Comparison of ENCODE assay signal across 10 cellular contexts in the genomic region with DNA sequence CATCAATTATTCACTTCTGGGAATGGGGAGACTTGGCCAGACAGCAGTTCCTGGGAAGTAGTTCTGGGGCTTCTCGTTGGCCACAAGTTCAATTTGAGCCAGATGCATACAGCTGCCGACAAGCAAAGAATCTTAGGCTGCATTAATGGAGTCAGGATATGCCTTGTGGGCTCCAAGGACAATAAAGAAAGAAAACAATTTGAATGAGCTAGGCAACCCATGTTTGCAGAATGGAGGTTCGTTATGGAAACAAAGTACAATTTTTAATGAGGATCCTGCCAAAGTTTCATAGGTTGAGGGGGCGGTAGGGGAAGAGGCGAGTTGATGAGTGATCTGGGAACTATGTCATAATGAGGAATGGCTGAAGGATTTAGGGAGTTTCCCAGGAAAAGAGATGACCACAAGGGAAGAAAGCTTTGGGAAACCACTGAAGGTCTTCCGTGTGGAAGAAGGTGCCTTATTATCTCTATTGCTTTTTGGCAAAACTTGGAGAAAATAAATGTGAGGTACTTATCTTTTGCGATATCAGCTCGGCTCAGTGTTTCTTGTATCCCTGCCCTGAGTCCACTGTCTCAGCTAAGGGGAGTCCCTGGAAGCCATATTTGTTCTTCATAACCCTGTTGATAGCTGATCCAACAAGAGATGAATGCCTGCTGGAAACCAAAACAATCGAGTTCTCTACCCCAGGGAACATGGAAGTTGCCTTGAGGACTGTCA.
DNase-seq lines count a peak whose midpoint lies in the region; FAIRE-seq and TF ChIP-seq lines count a peak whose summit lies in the region.
"Had no signal": no experiment of that assay in that cellular context is flagged by ENCODE, and none has a peak within 500 bp of the region (broad histone marks: within the 10 kb centered on the region; RNA-seq: fewer than 3 reads in every experiment).

No MANE protein-coding gene starts in this region.

- no peaks in the 10 kb centered on the region for H3K27me3 ChIP-seq in astrocyte (ENCODE audit: insufficient read depth, low read length)
- no peaks in the 10 kb centered on the region for H3K27me3 ChIP-seq in hepatocyte
- no peaks in the 10 kb centered on the region for H3K27me3 ChIP-seq in subcutaneous abdominal adipose tissue (ENCODE audit: control insufficient read depth in 5 of 5, insufficient read depth in 4 of 5, low read length in 5 of 5)
- H3K27me3 ChIP-seq: neutrophil had no signal

- H3K36me3 Mint-ChIP-seq in astrocyte (ENCODE audit: low read depth, unreplicated experiment) = no peaks in the 10 kb centered on the region

- H3K9me3 Mint-ChIP-seq in astrocyte (ENCODE audit: unreplicated experiment) = no peaks in the 10 kb centered on the region

- H3K9me3 ChIP-seq in astrocyte (ENCODE audit: insufficient read depth, low read depth, low read length) = no peaks in the 10 kb centered on the region
- no peaks in the 10 kb centered on the region for H3K9me3 ChIP-seq in hepatocyte (ENCODE audit: low read depth)
- H3K9me3 ChIP-seq in subcutaneous abdominal adipose tissue (ENCODE audit: control insufficient read depth in 5 of 5, low read length in 5 of 5) = no peaks in the 10 kb centered on the region
- H3K9me3 ChIP-seq: neutrophil had no signal

- TF ChIP-seq CTCF in astrocyte (IDR thresholded peaks at IDR 0.05; ENCODE audit: insufficient read depth, low read depth, low read length) = no peak
- TF ChIP-seq CTCF in hepatocyte (IDR thresholded peaks at IDR 0.05; ENCODE audit: poor library complexity) = no peak

- peak overlapping the region; percentile 100 for H3K27ac ChIP-seq in astrocyte (ENCODE audit: low read depth, low read length)
- H3K27ac ChIP-seq in hepatocyte = peak overlapping the region; percentile 14
- H3K27ac ChIP-seq in subcutaneous abdominal adipose tissue (ENCODE audit: low read depth, low read length) = peak overlapping the region; percentile 57
- H3K27ac ChIP-seq: neutrophil had no signal

- FAIRE-seq in astrocyte (lab: Jason Lieb, UNC) = peak; percentile 96

- H3K4me1 ChIP-seq in astrocyte (ENCODE audit: insufficient read depth, low read length) (peaks cover 23% of the 10 kb centered on the region), hepatocyte (ENCODE audit: insufficient read depth) (peaks cover 5% of the 10 kb centered on the region), subcutaneous abdominal adipose tissue (ENCODE audit: control insufficient read depth in 5 of 5, insufficient read depth in 5 of 5, low read length in 5 of 5) (peaks cover 4 to 12% (median 7%) of the 10 kb centered on the region in 5 donors)

- peak overlapping the region; percentile 92 for H3K9ac ChIP-seq in astrocyte (ENCODE audit: low read length)
- no peak overlapping the region for H3K9ac ChIP-seq in subcutaneous abdominal adipose tissue (ENCODE audit: low read length in 5 of 5)

- no peaks in the 10 kb centered on the region for H3K9me2 ChIP-seq in hepatocyte (replicated peaks; ENCODE audit: insufficient read depth)

- H3K36me3 ChIP-seq in astrocyte (ENCODE audit: insufficient read depth, low read length) (no peaks in the 10 kb centered on the region), hepatocyte (replicated peaks; ENCODE audit: insufficient read depth, low read depth) (no peaks in the 10 kb centered on the region), subcutaneous abdominal adipose tissue (ENCODE audit: control insufficient read depth in 5 of 5, insufficient read depth in 5 of 5, low read length in 5 of 5) (no peaks in the 10 kb centered on the region)
- H3K36me3 ChIP-seq: neutrophil had no signal

- peaks cover 24% of the 10 kb centered on the region for H3K4me1 Mint-ChIP-seq in astrocyte (ENCODE audit: low read depth, unreplicated experiment)

- H3K79me2 ChIP-seq in astrocyte (ENCODE audit: insufficient read depth, low read length) = no peaks in the 10 kb centered on the region
- H3K79me2 ChIP-seq in hepatocyte = no peaks in the 10 kb centered on the region

- H3K27me3 Mint-ChIP-seq in astrocyte (ENCODE audit: low read depth, unreplicated experiment) = no peaks in the 10 kb centered on the region

- H2AFZ ChIP-seq in astrocyte (ENCODE audit: low read depth, low read length) = no peak overlapping the region
- H2AFZ ChIP-seq in hepatocyte = no peak overlapping the region

- H3K4me2 ChIP-seq in astrocyte (ENCODE audit: low read length) (peak overlapping the region; percentile 78), hepatocyte (no peak overlapping the region)

- H3K4me3 Mint-ChIP-seq in astrocyte (ENCODE audit: unreplicated experiment) = peak overlapping the region; percentile 34

- peak overlapping the region; percentile 99 for H3K27ac Mint-ChIP-seq in astrocyte (ENCODE audit: unreplicated experiment)

- H4K20me1 ChIP-seq in astrocyte (ENCODE audit: insufficient read depth, low read length) (no peaks in the 10 kb centered on the region), hepatocyte (ENCODE audit: insufficient read depth, poor library complexity, severe bottlenecking) (no peaks in the 10 kb centered on the region)

- H3K4me3 ChIP-seq in astrocyte (ENCODE audit: insufficient read depth, low read depth, low read length) (peak overlapping the region; percentile 39), hepatocyte (no peak overlapping the region), subcutaneous abdominal adipose tissue (ENCODE audit: low read depth in 1 of 5, low read length in 5 of 5) (no peak overlapping the region)

- DNase-seq in HK-2 (ENCODE audit: unreplicated experiment) (peak; percentile 68), astrocyte (ENCODE audit: low read depth) (peak; percentile 97), hepatocyte (ENCODE audit: low spot score) (no peak), NCI-H345 treated with DMSO at 0.1 percent for 48 hours (lab: John Stamatoyannopoulos, UW; ENCODE audit: unreplicated experiment) (no peak), DMS 273 treated with DMSO at 0.1 percent for 48 hours (lab: John Stamatoyannopoulos, UW) (no peak), NCI-H2081 (lab: John Stamatoyannopoulos, UW) (no peak), iPS-NIHi11 (ENCODE audit: low spot score) (no peak)
- DNase-seq: effector memory CD4-positive, alpha-beta T cell had no signal

- WGBS in hepatocyte (ENCODE audit: low lambda C conversion rate, missing lambda C conversion rate) = 80% methylated on average over 9 of the region's 9 CpGs

Comparison
In these comparisons a context has a peak if more than half of its experiments do, and no peak if none do; other contexts are left out.
1. DNase-seq: peak in HK-2 (single experiment) and astrocyte (single experiment); none in hepatocyte (single experiment), NCI-H345 treated with DMSO at 0.1 percent for 48 hours (single experiment), DMS 273 treated with DMSO at 0.1 percent for 48 hours (single experiment), NCI-H2081 (0 of 2) and iPS-NIHi11 (single experiment).
2. H3K27ac ChIP-seq: peak in every context shown above with its lines; median percentile 100 in astrocyte; 57 in subcutaneous abdominal adipose tissue; 14 in hepatocyte.